In the genomic region with DNA sequence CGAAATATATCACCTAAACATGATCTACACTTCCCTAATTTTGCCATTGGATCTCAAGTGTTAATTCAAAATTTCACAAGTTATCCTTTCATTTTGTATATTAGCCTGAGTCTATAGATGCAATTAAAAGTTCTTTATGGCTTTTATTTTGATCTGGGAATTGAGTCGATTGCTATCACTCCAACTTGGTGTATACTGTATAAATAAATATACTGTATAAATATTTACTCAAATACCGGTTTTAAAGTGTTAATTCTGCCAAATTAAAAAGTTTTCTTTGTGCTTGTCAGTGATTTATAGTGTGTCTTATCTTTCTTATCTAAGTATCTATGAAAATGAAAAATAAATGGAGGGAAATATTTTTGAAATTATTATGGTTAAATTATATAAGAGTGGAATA, we compare ENCODE assay signal across 25 cellular contexts.
"Had no signal": no experiment of that assay in that cellular context is flagged by ENCODE, and none has a peak within 500 bp of the region (broad histone marks: within the 10 kb centered on the region; RNA-seq: fewer than 3 reads in every experiment).

No MANE protein-coding gene starts in this region.

- FAIRE-seq: urothelium cell line had no signal

- H3K4me3 ChIP-seq: stomach, suprapubic skin, testis, thoracic aorta, thyroid gland, tibial artery, tibial nerve, transverse colon, upper lobe of left lung, upper lobe of right lung, uterus, vagina had no signal

- DNase-seq: stimulated activated CD4-positive, alpha-beta T cell treated with anti-CD3 and anti-CD28 coated beads, Interleukin-2, amount 100 ng/mL, for 48 hours; stimulated activated CD4-positive, alpha-beta T cell treated with anti-CD3 and anti-CD28 coated beads, Interleukin-4, amount 100 ng/mL, for 1 hour; stimulated activated CD4-positive, alpha-beta T cell treated with anti-CD3 and anti-CD28 coated beads, Interleukin-4, amount 100 ng/mL, for 24 hours; stimulated activated CD4-positive, alpha-beta T cell treated with anti-CD3 and anti-CD28 coated beads, Interleukin-4, amount 100 ng/mL, for 4 hours; stimulated activated CD8-positive, alpha-beta memory T cell treated with anti-CD3 and anti-CD28 coated beads, Interleukin-4, amount 100 ng/mL, for 48 hours; stimulated activated naive B cell treated with anti-CD40 and anti-IgM and Interleukin-4, amounts not matched to agents 10 μg/mL and 1 μg/mL and 100 μg/mL, for 72 hours; stimulated activated naive CD4-positive, alpha-beta T cell; stimulated activated naive CD4-positive, alpha-beta T cell treated with Interleukin-2 at 50 U/mL for 16 hours; stimulated activated naive CD8-positive, alpha-beta T cell treated with anti-CD3 and anti-CD28 coated beads, Interleukin-15, amount 100 ng/mL, for 72 hours; stimulated activated naive CD8-positive, alpha-beta T cell treated with anti-CD3 and anti-CD28 coated beads, Interleukin-15, Interleukin-2, amounts not matched to agents 100 U/mL and 50 U/mL, for 24 hours; stomach; substantia nigra; testis; thyroid gland; tibial artery; transverse colon; trophoblast cell; upper lobe of left lung; upper lobe of right lung; uterus had no signal
